In the genomic region with DNA sequence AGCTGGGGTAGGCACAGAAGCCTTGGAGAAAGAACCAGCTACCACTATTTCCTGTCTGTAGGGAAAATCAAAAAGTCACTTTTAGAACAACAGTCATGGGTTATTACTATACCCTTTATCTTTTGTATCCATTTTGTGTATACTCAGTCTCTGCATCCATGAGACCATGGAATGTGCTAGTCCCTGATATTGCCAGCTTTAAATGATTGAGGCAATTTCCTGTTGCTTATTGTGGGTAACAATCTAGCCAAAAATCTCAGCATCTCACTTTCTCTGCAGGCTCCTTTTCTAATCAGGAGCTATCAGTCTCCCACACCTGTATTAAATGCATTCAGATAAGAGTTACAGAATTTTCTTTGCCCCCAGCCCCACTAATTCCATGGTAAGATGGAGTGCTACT, we compare ENCODE assay signal across 1 cellular context.
TF ChIP-seq lines count a peak whose summit lies in the region.

No MANE protein-coding gene starts in this region.

TF ChIP-seq in WTC11, 78 proteins besides CTCF, POLR2A, EP300 and RAD21 (continued from another document):
- TF ChIP-seq, protein P1, sequence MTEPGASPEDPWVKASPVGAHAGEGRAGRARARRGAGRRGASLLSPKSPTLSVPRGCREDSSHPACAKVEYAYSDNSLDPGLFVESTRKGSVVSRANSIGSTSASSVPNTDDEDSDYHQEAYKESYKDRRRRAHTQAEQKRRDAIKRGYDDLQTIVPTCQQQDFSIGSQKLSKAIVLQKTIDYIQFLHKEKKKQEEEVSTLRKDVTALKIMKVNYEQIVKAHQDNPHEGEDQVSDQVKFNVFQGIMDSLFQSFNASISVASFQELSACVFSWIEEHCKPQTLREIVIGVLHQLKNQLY (CRISPR knock-in tag; IDR thresholded peaks at IDR 0.05) = no peak
- TF ChIP-seq, protein P2, sequence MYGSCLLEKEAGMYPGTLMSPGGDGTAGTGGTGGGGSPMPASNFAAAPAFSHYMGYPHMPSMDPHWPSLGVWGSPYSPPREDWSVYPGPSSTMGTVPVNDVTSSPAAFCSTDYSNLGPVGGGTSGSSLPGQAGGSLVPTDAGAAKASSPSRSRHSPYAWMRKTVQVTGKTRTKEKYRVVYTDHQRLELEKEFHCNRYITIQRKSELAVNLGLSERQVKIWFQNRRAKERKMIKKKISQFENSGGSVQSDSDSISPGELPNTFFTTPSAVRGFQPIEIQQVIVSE (CRISPR knock-in tag; IDR thresholded peaks at IDR 0.05; ENCODE audit: borderline replicate concordance) = no peak
- TF ChIP-seq ZNF416 (CRISPR knock-in tag; IDR thresholded peaks at IDR 0.05) (no peak), ZNF232 (CRISPR knock-in tag; IDR thresholded peaks at IDR 0.05) (no peak), FOXP1 (CRISPR knock-in tag; IDR thresholded peaks at IDR 0.05; ENCODE audit: borderline replicate concordance) (no peak), ZNF263 (CRISPR knock-in tag; IDR thresholded peaks at IDR 0.05; ENCODE audit: low read depth) (no peak)
- TF ChIP-seq, protein P3, sequence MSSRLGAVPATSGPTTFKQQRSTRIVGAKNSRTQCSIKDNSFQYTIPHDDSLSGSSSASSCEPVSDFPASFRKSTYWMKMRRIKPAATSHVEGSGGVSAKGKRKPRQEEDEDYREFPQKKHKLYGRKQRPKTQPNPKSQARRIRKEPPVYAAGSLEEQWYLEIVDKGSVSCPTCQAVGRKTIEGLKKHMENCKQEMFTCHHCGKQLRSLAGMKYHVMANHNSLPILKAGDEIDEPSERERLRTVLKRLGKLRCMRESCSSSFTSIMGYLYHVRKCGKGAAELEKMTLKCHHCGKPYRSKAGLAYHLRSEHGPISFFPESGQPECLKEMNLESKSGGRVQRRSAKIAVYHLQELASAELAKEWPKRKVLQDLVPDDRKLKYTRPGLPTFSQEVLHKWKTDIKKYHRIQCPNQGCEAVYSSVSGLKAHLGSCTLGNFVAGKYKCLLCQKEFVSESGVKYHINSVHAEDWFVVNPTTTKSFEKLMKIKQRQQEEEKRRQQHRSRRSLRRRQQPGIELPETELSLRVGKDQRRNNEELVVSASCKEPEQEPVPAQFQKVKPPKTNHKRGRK (CRISPR knock-in tag; IDR thresholded peaks at IDR 0.05; ENCODE audit: borderline replicate concordance) = no peak
- TF ChIP-seq, protein P4, sequence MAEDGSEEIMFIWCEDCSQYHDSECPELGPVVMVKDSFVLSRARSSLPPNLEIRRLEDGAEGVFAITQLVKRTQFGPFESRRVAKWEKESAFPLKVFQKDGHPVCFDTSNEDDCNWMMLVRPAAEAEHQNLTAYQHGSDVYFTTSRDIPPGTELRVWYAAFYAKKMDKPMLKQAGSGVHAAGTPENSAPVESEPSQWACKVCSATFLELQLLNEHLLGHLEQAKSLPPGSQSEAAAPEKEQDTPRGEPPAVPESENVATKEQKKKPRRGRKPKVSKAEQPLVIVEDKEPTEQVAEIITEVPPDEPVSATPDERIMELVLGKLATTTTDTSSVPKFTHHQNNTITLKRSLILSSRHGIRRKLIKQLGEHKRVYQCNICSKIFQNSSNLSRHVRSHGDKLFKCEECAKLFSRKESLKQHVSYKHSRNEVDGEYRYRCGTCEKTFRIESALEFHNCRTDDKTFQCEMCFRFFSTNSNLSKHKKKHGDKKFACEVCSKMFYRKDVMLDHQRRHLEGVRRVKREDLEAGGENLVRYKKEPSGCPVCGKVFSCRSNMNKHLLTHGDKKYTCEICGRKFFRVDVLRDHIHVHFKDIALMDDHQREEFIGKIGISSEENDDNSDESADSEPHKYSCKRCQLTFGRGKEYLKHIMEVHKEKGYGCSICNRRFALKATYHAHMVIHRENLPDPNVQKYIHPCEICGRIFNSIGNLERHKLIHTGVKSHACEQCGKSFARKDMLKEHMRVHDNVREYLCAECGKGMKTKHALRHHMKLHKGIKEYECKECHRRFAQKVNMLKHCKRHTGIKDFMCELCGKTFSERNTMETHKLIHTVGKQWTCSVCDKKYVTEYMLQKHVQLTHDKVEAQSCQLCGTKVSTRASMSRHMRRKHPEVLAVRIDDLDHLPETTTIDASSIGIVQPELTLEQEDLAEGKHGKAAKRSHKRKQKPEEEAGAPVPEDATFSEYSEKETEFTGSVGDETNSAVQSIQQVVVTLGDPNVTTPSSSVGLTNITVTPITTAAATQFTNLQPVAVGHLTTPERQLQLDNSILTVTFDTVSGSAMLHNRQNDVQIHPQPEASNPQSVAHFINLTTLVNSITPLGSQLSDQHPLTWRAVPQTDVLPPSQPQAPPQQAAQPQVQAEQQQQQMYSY (CRISPR knock-in tag; IDR thresholded peaks at IDR 0.05) = no peak
- TF ChIP-seq, protein P5, sequence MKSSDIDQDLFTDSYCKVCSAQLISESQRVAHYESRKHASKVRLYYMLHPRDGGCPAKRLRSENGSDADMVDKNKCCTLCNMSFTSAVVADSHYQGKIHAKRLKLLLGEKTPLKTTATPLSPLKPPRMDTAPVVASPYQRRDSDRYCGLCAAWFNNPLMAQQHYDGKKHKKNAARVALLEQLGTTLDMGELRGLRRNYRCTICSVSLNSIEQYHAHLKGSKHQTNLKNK (CRISPR knock-in tag; IDR thresholded peaks at IDR 0.05) = no peak
- TF ChIP-seq, protein P6, sequence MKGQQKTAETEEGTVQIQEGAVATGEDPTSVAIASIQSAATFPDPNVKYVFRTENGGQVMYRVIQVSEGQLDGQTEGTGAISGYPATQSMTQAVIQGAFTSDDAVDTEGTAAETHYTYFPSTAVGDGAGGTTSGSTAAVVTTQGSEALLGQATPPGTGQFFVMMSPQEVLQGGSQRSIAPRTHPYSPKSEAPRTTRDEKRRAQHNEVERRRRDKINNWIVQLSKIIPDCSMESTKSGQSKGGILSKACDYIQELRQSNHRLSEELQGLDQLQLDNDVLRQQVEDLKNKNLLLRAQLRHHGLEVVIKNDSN (CRISPR knock-in tag; IDR thresholded peaks at IDR 0.05) = no peak
TF ChIP-seq in WTC11: peak in this region for 0.
